ENCODE assay signal across 19 cellular contexts in the genomic region with DNA sequence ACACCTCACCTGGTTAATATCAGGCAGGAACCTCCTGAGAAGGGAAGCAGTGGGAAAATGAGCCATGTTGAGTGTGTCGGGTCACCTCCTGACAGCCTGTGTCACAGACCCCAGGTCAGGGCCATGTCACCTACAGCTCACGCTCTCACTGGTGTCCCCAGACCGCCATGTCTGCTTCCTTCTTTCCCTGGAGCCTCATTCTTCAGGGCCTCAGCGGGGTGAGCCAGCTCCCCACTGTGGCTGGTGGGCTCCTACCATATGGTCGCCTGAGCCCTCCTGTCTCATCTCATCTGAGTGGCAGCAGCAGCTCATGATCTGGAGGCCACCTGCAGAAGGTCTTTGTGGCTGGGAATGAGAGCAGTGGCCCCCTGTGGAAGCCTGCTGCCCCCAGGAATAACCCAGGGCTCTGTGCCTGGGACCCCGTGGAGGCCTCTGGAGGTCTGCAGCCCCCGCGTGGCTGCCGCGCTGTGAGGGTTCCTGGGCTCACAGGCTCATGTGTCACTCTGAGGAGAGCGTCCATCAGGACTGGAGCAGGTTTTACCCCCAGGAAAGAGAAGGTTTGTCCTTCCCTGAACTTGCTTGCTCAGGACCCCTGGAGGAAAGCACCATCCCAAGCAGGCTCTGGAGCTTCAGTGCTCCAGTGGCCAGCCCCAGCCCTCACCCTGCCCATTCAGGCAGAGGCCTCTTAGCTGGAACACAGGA.
"Had no signal": no experiment of that assay in that cellular context is flagged by ENCODE, and none has a peak within 500 bp of the region (broad histone marks: within the 10 kb centered on the region; RNA-seq: fewer than 3 reads in every experiment).

No MANE protein-coding gene starts in this region.

- H3K9me3 ChIP-seq: adrenal gland, breast epithelium, pancreas, tibial nerve, vagina had no signal

- DNase-seq: activated CD4-positive, alpha-beta T cell treated with anti-CD3 and anti-CD28 coated beads for 48 hours; activated CD4-positive, CD25-positive, alpha-beta regulatory T cell; activated CD8-positive, alpha-beta memory T cell treated with anti-CD3 and anti-CD28 coated beads, Interleukin-2, amount 50 U/mL, for 4 hours; activated CD8-positive, alpha-beta T cell treated with anti-CD3 and anti-CD28 coated beads for 36 hours; activated gamma-delta T cell; activated T-cell treated with anti-CD3 and anti-CD28 coated beads, Interleukin-2, amount 50 U/mL, for 72 hours; cerebellar nuclear complex; effector memory CD4-positive, alpha-beta T cell; midbrain; stimulated activated naive CD4-positive, alpha-beta T cell treated with Interleukin-2 at 50 U/mL for 16 hours; substantia nigra; T1000 had no signal

- H3K36me3 Mint-ChIP-seq: activated naive CD4-positive, alpha-beta T cell treated with anti-CD3 and anti-CD28 coated beads, Interleukin-2, amount 50 U/mL, for 72 hours had no signal

- H3K27ac ChIP-seq: adrenal gland, breast epithelium, neural progenitor cell, pancreas, tibial nerve, vagina had no signal

- H3K27me3 ChIP-seq: pancreas, vagina had no signal

- ATAC-seq: activated CD8-positive, alpha-beta T cell treated with anti-CD3 and anti-CD28 coated beads for 36 hours; activated naive CD4-positive, alpha-beta T cell treated with anti-CD3 and anti-CD28 coated beads, Interleukin-2, amount 50 U/mL, for 72 hours; activated T-cell treated with anti-CD3 and anti-CD28 coated beads, Interleukin-2, amount 50 U/mL, for 72 hours; pancreas had no signal

- H3K9me3 Mint-ChIP-seq: activated CD8-positive, alpha-beta T cell treated with anti-CD3 and anti-CD28 coated beads for 36 hours; activated naive CD4-positive, alpha-beta T cell treated with anti-CD3 and anti-CD28 coated beads, Interleukin-2, amount 50 U/mL, for 72 hours; activated T-cell treated with anti-CD3 and anti-CD28 coated beads, Interleukin-2, amount 50 U/mL, for 72 hours; neural progenitor cell had no signal

- H3K27ac Mint-ChIP-seq: activated CD8-positive, alpha-beta T cell treated with anti-CD3 and anti-CD28 coated beads for 36 hours; activated naive CD4-positive, alpha-beta T cell treated with anti-CD3 and anti-CD28 coated beads, Interleukin-2, amount 50 U/mL, for 72 hours; activated T-cell treated with anti-CD3 and anti-CD28 coated beads, Interleukin-2, amount 50 U/mL, for 72 hours; neural progenitor cell had no signal
